ENCODE assay signal across 9 cellular contexts in genomic region chr19:54390942-54391577, GRCh38. TPM values are rescaled to one million over a fixed set of nuclear protein-coding genes. Genes with fewer than 3 reads are reported as not detected.
DNase-seq lines count a peak whose midpoint lies in the region; ATAC-seq and TF ChIP-seq lines count a peak whose summit lies in the region.
"Had no signal": no experiment of that assay in that cellular context is flagged by ENCODE, and none has a peak within 500 bp of the region (broad histone marks: within the 10 kb centered on the region; RNA-seq: fewer than 3 reads in every experiment).

No MANE protein-coding gene starts in this region.

- DNase-seq in ELF-1 (ENCODE audit: low read depth, low spot score) (peak; percentile 67), LNCaP clone FGC (ENCODE audit: low read depth) (peak; percentile 18), T-helper 1 cell (peak; percentile 37 to 73 (median 57)), ascending aorta (ENCODE audit: low spot score in 2 of 2) (no peak)
- DNase-seq in stimulated activated CD4-positive, alpha-beta T cell treated with anti-CD3 and anti-CD28 coated beads, Interleukin-15, amount 100 ng/mL, for 24 hours = peak; percentile 74

- ATAC-seq in HG03135 (IDR thresholded peaks at IDR 0.05; ENCODE audit: unreplicated experiment) (no peak), GM21423 (IDR thresholded peaks at IDR 0.05; ENCODE audit: unreplicated experiment) (no peak)

- no peaks in the 10 kb centered on the region for H3K27me3 ChIP-seq in ascending aorta
- peaks cover 20% of the 10 kb centered on the region for H3K27me3 ChIP-seq in iPS-18a (ENCODE audit: control insufficient read depth, insufficient read depth, low read length)

- no peak overlapping the region for H3K27ac ChIP-seq in ascending aorta
- H3K27ac ChIP-seq in iPS-18a (ENCODE audit: low read length) = no peak overlapping the region
- H3K27ac ChIP-seq: epithelial cell of prostate had no signal

- TF ChIP-seq CTCF in LNCaP clone FGC (IDR thresholded peaks at IDR 0.05; ENCODE audit: control insufficient read depth, extremely low read depth, insufficient read depth) (peak; percentile 81), ascending aorta (IDR thresholded peaks at IDR 0.05) (peak; percentile 45 to 60 (median 48))

- H3K36me3 ChIP-seq in ascending aorta (no peaks in the 10 kb centered on the region), iPS-18a (ENCODE audit: control insufficient read depth, low read depth, low read length) (no peaks in the 10 kb centered on the region)

- no peaks in the 10 kb centered on the region for H3K9me3 ChIP-seq in ascending aorta
- no peaks in the 10 kb centered on the region for H3K9me3 ChIP-seq in iPS-18a (ENCODE audit: control insufficient read depth, low read depth, low read length)

- H3K4me1 ChIP-seq in ascending aorta (no peaks in the 10 kb centered on the region), iPS-18a (ENCODE audit: control insufficient read depth, low read depth, low read length) (peaks cover 14% of the 10 kb centered on the region)

- H3K9ac ChIP-seq in iPS-18a (ENCODE audit: low read length) = no peak overlapping the region

- H3K4me3 ChIP-seq in LNCaP clone FGC (ENCODE audit: low read depth, low read length) (no peak overlapping the region), ascending aorta (no peak overlapping the region), iPS-18a (ENCODE audit: low read length) (peak overlapping the region; percentile 22)

- intact Hi-C loops in ascending aorta (cut with DNase I) = no loop called here

RNA-seq across cellular contexts. Expression of gene TTYH1, which starts 24.2 kb away (rescaled TPM):
- 58.4 TPM for total RNA-seq in ascending aorta

RNA-seq across cellular contexts. Expression of gene LAIR1, which starts 26.3 kb away (rescaled TPM):
- 11.1 TPM for total RNA-seq in ascending aorta

RNA-seq across cellular contexts. Expression of gene LILRA4, which starts 52.1 kb away (rescaled TPM):
- total RNA-seq in ascending aorta = not detected

RNA-seq across cellular contexts. Expression of gene LENG8, which starts 57.9 kb away (rescaled TPM):
- 402 TPM for total RNA-seq in ascending aorta

Comparison
In these comparisons a context has a peak if more than half of its experiments do, and no peak if none do; other contexts are left out.
1. DNase-seq: peak in ELF-1 (single experiment), LNCaP clone FGC (single experiment), T-helper 1 cell (5 of 5) and stimulated activated CD4-positive, alpha-beta T cell treated with anti-CD3 and anti-CD28 coated beads, Interleukin-15, amount 100 ng/mL, for 24 hours (single experiment); none in ascending aorta (0 of 2).